Comparison of ENCODE assay signal across 8 cellular contexts in the genomic region with DNA sequence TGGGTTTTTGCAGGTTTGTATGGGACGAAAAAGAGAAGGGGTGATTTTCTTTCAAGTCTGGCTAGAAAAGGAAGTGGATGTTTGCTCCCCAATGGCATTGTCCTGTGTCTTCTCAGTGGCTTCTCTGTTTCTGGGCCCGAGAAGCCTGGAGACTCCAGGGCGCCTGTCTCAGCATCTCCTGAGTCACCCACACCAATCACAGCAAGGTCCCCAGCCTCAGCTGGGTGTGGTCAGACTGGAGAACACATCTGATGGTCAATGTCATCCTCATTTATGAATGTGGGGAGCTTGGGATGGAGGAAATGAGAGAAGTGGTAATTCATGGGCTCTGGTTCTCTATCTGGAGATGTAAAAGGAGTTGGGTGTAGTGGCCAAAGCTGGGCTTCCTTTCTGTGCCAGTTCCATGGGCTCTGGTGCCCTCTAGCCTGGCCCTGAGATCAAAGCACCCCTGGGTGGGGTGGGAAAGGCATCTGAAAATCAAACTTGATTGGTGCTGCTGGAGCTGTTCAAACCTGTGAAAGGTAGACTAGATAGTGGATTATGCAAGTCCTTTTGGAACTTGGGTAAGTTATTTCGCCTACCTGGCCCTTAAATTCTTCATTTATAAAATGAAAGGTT. TPM values are rescaled to one million over a fixed set of nuclear protein-coding genes. Genes with fewer than 3 reads are reported as not detected.
DNase-seq lines count a peak whose midpoint lies in the region; ATAC-seq and TF ChIP-seq lines count a peak whose summit lies in the region.

No MANE protein-coding gene starts in this region.

- no peaks in the 10 kb centered on the region for H3K4me1 ChIP-seq in cardiac muscle cell (ENCODE audit: low read depth)
- peaks cover 0 to under 1% (median 0%) of the 10 kb centered on the region in 4 donors for H3K4me1 ChIP-seq in tibial nerve

- no peaks in the 10 kb centered on the region for H3K36me3 Mint-ChIP-seq in activated CD4-positive, alpha-beta T cell treated with anti-CD3 and anti-CD28 coated beads, Interleukin-2, amount 10 ng/mL, durations not matched to agents 7 days and 5 days (ENCODE audit: low read depth)

- H3K9me3 ChIP-seq in cardiac muscle cell (ENCODE audit: low read depth) (no peaks in the 10 kb centered on the region), tibial nerve (no peaks in the 10 kb centered on the region)

- H3K4me3 ChIP-seq in cardiac muscle cell (no peak overlapping the region), tibial nerve (no peak overlapping the region)

- H3K27me3 Mint-ChIP-seq in activated CD4-positive, alpha-beta T cell treated with anti-CD3 and anti-CD28 coated beads, Interleukin-2, amount 10 ng/mL, durations not matched to agents 7 days and 5 days: no peaks in the 10 kb centered on the region

- H3K9me3 Mint-ChIP-seq in activated CD4-positive, alpha-beta T cell treated with anti-CD3 and anti-CD28 coated beads, Interleukin-2, amount 10 ng/mL, durations not matched to agents 7 days and 5 days: no peaks in the 10 kb centered on the region

- no peak overlapping the region for H3K4me3 Mint-ChIP-seq in activated CD4-positive, alpha-beta T cell treated with anti-CD3 and anti-CD28 coated beads, Interleukin-2, amount 10 ng/mL, durations not matched to agents 7 days and 5 days

- CTCF ChIA-PET in RWPE1 (lab: Yijun Ruan, JAX): interaction anchor here (0.6 to 2.2 kb wide), 3 partner anchors 296 to 337 kb away, joined by 3 to 15 read pairs (median 8); no protein-coding TSS in a partner anchor
- CTCF ChIA-PET in activated CD4-positive, alpha-beta T cell treated with anti-CD3 and anti-CD28 coated beads, Interleukin-2, amount 10 ng/mL, durations not matched to agents 7 days and 5 days (lab: Charles Lee): interaction anchor here (0.6 to 3.5 kb wide), 5 partner anchors 10 to 1372 kb away, joined by 3 to 11 read pairs (median 3); no protein-coding TSS in a partner anchor

- no peak for ATAC-seq in GM21723 (IDR thresholded peaks at IDR 0.05; ENCODE audit: unreplicated experiment)

- no peak for TF ChIP-seq POLR2A in tibial nerve (IDR thresholded peaks at IDR 0.05)

- no peaks in the 10 kb centered on the region for H3K36me3 ChIP-seq in cardiac muscle cell
- no peaks in the 10 kb centered on the region for H3K36me3 ChIP-seq in tibial nerve

- POLR2A ChIA-PET in RWPE1 (lab: Yijun Ruan, JAX; ENCODE audit: low non-redundant PET): no interaction called here
- POLR2A ChIA-PET in activated CD4-positive, alpha-beta T cell treated with anti-CD3 and anti-CD28 coated beads, Interleukin-2, amount 10 ng/mL, durations not matched to agents 7 days and 5 days (lab: Charles Lee): no interaction called here

- no peak for TF ChIP-seq EP300 in tibial nerve (IDR thresholded peaks at IDR 0.05)

- TF ChIP-seq CTCF in GM12873 (IDR thresholded peaks at IDR 0.05; ENCODE audit: insufficient read depth, low read depth, low read length, missing control alignments) (peak; percentile 59), RWPE1 (conservative IDR thresholded peaks at IDR 0.05; ENCODE audit: low read depth) (no peak), cardiac muscle cell (IDR thresholded peaks at IDR 0.05; ENCODE audit: low read depth, low read length) (peak; percentile 43), tibial nerve (IDR thresholded peaks at IDR 0.05) (peak in 1 of 5 experiments; percentile 5)

- H3K27ac Mint-ChIP-seq in activated CD4-positive, alpha-beta T cell treated with anti-CD3 and anti-CD28 coated beads, Interleukin-2, amount 10 ng/mL, durations not matched to agents 7 days and 5 days: no peak overlapping the region

- H3K4me1 Mint-ChIP-seq in activated CD4-positive, alpha-beta T cell treated with anti-CD3 and anti-CD28 coated beads, Interleukin-2, amount 10 ng/mL, durations not matched to agents 7 days and 5 days: no peaks in the 10 kb centered on the region

- no peak overlapping the region for H3K27ac ChIP-seq in RWPE1
- H3K27ac ChIP-seq in cardiac muscle cell: no peak overlapping the region
- H3K27ac ChIP-seq in tibial nerve: no peak overlapping the region

- DNase-seq in A172 (ENCODE audit: low spot score) (peak; percentile 13), RWPE1 (ENCODE audit: low spot score) (peak; percentile 13), cardiac muscle cell (ENCODE audit: low read depth in 1 of 2, low spot score in 1 of 2) (peak in 1 of 2 donors; percentile 44), tibial nerve (ENCODE audit: low spot score in 2 of 2) (no peak), T1000 (lab: John Stamatoyannopoulos, UW) (no peak)
- DNase-seq in activated CD4-positive, alpha-beta T cell treated with anti-CD3 and anti-CD28 coated beads, Interleukin-2, amount 10 ng/mL, durations not matched to agents 7 days and 5 days: no peak

- H3K27me3 ChIP-seq in cardiac muscle cell (no peaks in the 10 kb centered on the region), tibial nerve (no peaks in the 10 kb centered on the region)

- 77 to 86% methylated on average over 4 of the region's 4 CpGs for WGBS in tibial nerve, 2 donors

RNA-seq across cellular contexts. Expression of a gene that starts 13.4 kb away (rescaled TPM):
- 4.0 and 5.3 TPM in 2 replicates for total RNA-seq in A172 (2014; rRNA removed; shearing (Covaris generic))
- total RNA-seq in cardiac muscle cell: 1.9 and 2.0 TPM in 2 replicates
- 0.52 and 1.2 TPM in 2 replicates for polyA plus RNA-seq in cardiac muscle cell
- 10 to 100 TPM; 16.5 to 45.0 (median 29.0) TPM for total RNA-seq in tibial nerve
- under 1 TPM; 0.69 to 0.92 TPM for total RNA-seq in activated CD4-positive, alpha-beta T cell treated with anti-CD3 and anti-CD28 coated beads, Interleukin-2, amount 10 ng/mL, durations not matched to agents 7 days and 5 days

RNA-seq across cellular contexts. Expression of a gene that starts 32.7 kb away (rescaled TPM):
- 908 and 920 TPM in 2 replicates for total RNA-seq in A172 (2014; rRNA removed; shearing (Covaris generic))
- 367 and 371 TPM in 2 replicates for total RNA-seq in cardiac muscle cell
- polyA plus RNA-seq in cardiac muscle cell: 410 and 463 TPM in 2 replicates
- total RNA-seq in tibial nerve: 100 to 1,000 TPM; 500 to 959 (median 698) TPM
- 100 to 1,000 TPM; 713 to 959 TPM for total RNA-seq in activated CD4-positive, alpha-beta T cell treated with anti-CD3 and anti-CD28 coated beads, Interleukin-2, amount 10 ng/mL, durations not matched to agents 7 days and 5 days

Comparison
In these comparisons a context has a peak if more than half of its experiments do, and no peak if none do; other contexts are left out.
1. DNase-seq: peak in A172 (single experiment) and RWPE1 (single experiment); none in tibial nerve (0 of 2), T1000 (single experiment) and activated CD4-positive, alpha-beta T cell treated with anti-CD3 and anti-CD28 coated beads, Interleukin-2, amount 10 ng/mL, durations not matched to agents 7 days and 5 days (single experiment).